31 cellular contexts compared by ENCODE assay signal in the genomic region with DNA sequence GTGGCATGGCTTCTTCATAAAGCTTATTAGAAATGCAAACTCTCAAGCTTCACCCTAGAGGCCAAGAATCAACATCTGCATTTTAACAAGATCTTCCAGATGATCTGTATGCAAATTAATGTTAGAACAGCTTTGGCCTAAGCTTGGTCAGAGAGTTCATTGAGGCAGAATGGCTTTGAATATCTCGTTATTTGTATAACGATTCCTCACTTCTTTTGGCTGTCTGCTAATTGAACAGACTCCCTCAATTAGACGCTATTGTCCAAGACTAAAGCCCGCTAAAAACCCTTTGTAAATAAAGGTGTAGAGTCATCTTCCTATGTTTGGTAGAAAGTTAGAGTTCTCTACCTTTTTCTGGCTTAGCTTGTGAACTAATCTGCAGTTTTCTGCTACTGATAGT.
"Had no signal": no experiment of that assay in that cellular context is flagged by ENCODE, and none has a peak within 500 bp of the region (broad histone marks: within the 10 kb centered on the region; RNA-seq: fewer than 3 reads in every experiment).

No MANE protein-coding gene starts in this region.

- H3K4me3 ChIP-seq: Peyer's patch, SJSA1 had no signal

- H3K9me3 ChIP-seq: Peyer's patch had no signal

- H3K36me3 ChIP-seq: Peyer's patch, SJSA1 had no signal

- H3K9ac ChIP-seq: KMS-11, SK-N-SH had no signal

- DNase-seq: Karpas-422, KBM-7, MM.1S, NCI-H1048, NCI-H1092 treated with DMSO at 0.1 percent for 48 hours, NCI-H1105 treated with DMSO at 0.1 percent for 48 hours, NCI-H1417, NCI-H1436, NCI-H146, NCI-H1694, NCI-H187, NCI-H1930, NCI-H2029 treated with DMSO at 0.1 percent for 48 hours, NCI-H2081 treated with DMSO at 0.1 percent for 48 hours, NCI-H2107, NCI-H2171, NCI-H226, NCI-H446 treated with DMSO at 0.1 percent for 48 hours, NCI-H510A, NCI-H524, NCI-H69, PC-3, Peyer's patch, Right ventricle myocardium superior, RPMI8226, SHP77 treated with DMSO at 0.1 percent for 48 hours, SK-N-SH, SW 1271, T-helper 1 cell had no signal

- H3K4me2 ChIP-seq: KMS-11, SK-N-SH had no signal

- H3K4me1 ChIP-seq: Peyer's patch, SJSA1 had no signal

- H3K27ac ChIP-seq: KMS-11, Peyer's patch, SJSA1 had no signal

- H3K27me3 ChIP-seq: Peyer's patch, SJSA1 had no signal
